ENCODE assay signal across 11 cellular contexts in the genomic region with DNA sequence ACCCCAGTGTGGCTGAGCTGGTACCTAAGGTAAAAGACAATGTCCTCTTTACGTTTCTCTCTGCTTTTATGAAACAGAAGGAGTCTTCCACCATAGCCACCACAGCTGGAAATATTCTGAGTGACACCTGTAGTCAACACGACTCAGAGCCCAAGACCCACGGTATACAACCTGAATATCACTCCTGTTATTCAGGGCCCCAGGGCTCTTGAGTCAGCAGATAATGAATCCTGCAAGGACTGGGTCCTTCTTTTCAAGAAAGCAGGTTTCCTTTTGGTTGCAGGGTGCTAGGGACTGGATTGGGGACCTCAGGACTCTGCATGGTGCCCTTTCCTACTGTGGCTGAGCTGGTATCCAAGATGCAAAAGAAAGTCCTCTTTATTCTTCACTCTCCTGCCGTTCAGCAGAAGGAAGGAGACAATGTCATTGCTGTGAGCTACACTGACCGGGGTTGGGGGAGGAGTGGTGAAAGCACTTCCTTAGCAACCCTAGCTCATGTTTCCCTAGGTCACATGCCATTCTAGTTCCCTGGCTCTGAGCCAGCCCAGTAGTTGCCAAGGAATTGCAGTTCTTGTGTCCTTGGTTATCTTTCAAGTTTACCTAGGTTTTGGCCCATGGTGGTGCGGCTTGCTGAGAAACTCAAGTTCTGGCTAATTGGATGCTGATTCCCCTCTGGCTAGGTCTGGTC. TPM values are rescaled to one million over a fixed set of nuclear protein-coding genes. Genes with fewer than 3 reads are reported as not detected.
DNase-seq lines count a peak whose midpoint lies in the region; ATAC-seq and TF ChIP-seq lines count a peak whose summit lies in the region.
"Had no signal": no experiment of that assay in that cellular context is flagged by ENCODE, and none has a peak within 500 bp of the region (broad histone marks: within the 10 kb centered on the region; RNA-seq: fewer than 3 reads in every experiment).

No MANE protein-coding gene starts in this region.

- no peaks in the 10 kb centered on the region for H3K4me1 ChIP-seq in psoas muscle
- no peaks in the 10 kb centered on the region for H3K4me1 ChIP-seq in effector memory CD4-positive, alpha-beta T cell (ENCODE audit: control insufficient read depth, insufficient read depth, low read length, poor library complexity, severe bottlenecking)
- H3K4me1 ChIP-seq: parathyroid adenoma had no signal

- no peaks in the 10 kb centered on the region for H3K27me3 ChIP-seq in psoas muscle (ENCODE audit: insufficient read depth in 3 of 3, low read length in 2 of 3)
- no peaks in the 10 kb centered on the region for H3K27me3 ChIP-seq in effector memory CD4-positive, alpha-beta T cell (replicated peaks; ENCODE audit: control insufficient read depth, insufficient read depth, low read length, poor library complexity, severe bottlenecking)

- ATAC-seq in psoas muscle (peak in 1 of 4 donors; percentile 56), GM18909 (IDR thresholded peaks at IDR 0.05; ENCODE audit: poor library complexity, unreplicated experiment) (no peak)

- peak; percentile 48 for DNase-seq in HK-2 (ENCODE audit: unreplicated experiment)
- DNase-seq in SK-MEL-5 (ENCODE audit: low read depth, low spot score): peak; percentile 71
- DNase-seq in glomerular endothelial cell (ENCODE audit: extremely low read depth, low read depth, low spot score): peak; percentile 69
- peak; percentile 38 to 57 for DNase-seq in psoas muscle
- DNase-seq in effector memory CD4-positive, alpha-beta T cell: no peak
- no peak for DNase-seq in NCI-H1436 treated with DMSO at 0.1 percent for 48 hours (lab: John Stamatoyannopoulos, UW)
- DNase-seq in HPDE6-E6E7 (ENCODE audit: extremely low spot score): no peak
- DNase-seq: activated naive CD8-positive, alpha-beta T cell treated with anti-CD3 and anti-CD28 coated beads, Interleukin-2, amount 10 ng/mL, durations not matched to agents 7 days and 5 days; head of caudate nucleus had no signal

- no peaks in the 10 kb centered on the region for H3K36me3 ChIP-seq in psoas muscle (ENCODE audit: insufficient read depth in 1 of 2, low read depth in 1 of 2)
- H3K36me3 ChIP-seq in effector memory CD4-positive, alpha-beta T cell (ENCODE audit: control insufficient read depth, insufficient read depth, low read length): no peaks in the 10 kb centered on the region

- WGBS in psoas muscle, 3 donors: 54 to 62% (median 55%) methylated on average over 6 of the region's 6 CpGs

- intact Hi-C loops in psoas muscle (cut with DNase I): no loop called here

- no peak for TF ChIP-seq CTCF in psoas muscle (IDR thresholded peaks at IDR 0.05)

- H3K4me3 ChIP-seq in psoas muscle: no peak overlapping the region
- H3K4me3 ChIP-seq in effector memory CD4-positive, alpha-beta T cell (ENCODE audit: insufficient read depth, low read depth, low read length, poor library complexity, severe bottlenecking): no peak overlapping the region

- H3K9me3 ChIP-seq in psoas muscle: peaks cover 7% of the 10 kb centered on the region
- H3K9me3 ChIP-seq in effector memory CD4-positive, alpha-beta T cell (ENCODE audit: control insufficient read depth, low read length): no peaks in the 10 kb centered on the region

- in situ Hi-C loops in SK-MEL-5 (cut with HindIII; ENCODE audit: low pct_unique_long_range_greater_than_20kb, low sequenced_read_pairs): no loop called here

- no peak overlapping the region for H3K27ac ChIP-seq in psoas muscle
- no peak overlapping the region for H3K27ac ChIP-seq in effector memory CD4-positive, alpha-beta T cell (ENCODE audit: insufficient read depth, low read length, poor library complexity, severe bottlenecking)
- H3K27ac ChIP-seq: parathyroid adenoma had no signal

RNA-seq across cellular contexts. Expression of gene UNC5C, which starts 23.7 kb away (rescaled TPM):
- 0.43 and 0.50 TPM in 2 replicates for total RNA-seq in SK-MEL-5 (2014; rRNA removed; shearing (Covaris generic))
- polyA plus RNA-seq in SK-MEL-5 (2015; cell fraction: cytosol; rRNA removed): 2.0 and 2.3 TPM in 2 replicates
- 1.0 and 1.5 TPM in 2 replicates for polyA plus RNA-seq in SK-MEL-5 (2015; cell fraction: nucleus; rRNA removed)
- 2.2 and 2.8 TPM in 2 replicates for total RNA-seq in glomerular endothelial cell
- 1 to 10 TPM in 1 of 4 donors, under 1 TPM in 3; 0.19 to 1.1 (median 0.42) TPM for total RNA-seq in psoas muscle
- under 1 TPM; 0.04 to 0.09 (median 0.05) TPM for polyA plus RNA-seq in psoas muscle
- total RNA-seq: activated naive CD8-positive, alpha-beta T cell treated with anti-CD3 and anti-CD28 coated beads, Interleukin-2, amount 10 ng/mL, durations not matched to agents 7 days and 5 days had no signal

Comparison
In these comparisons a context has a peak if more than half of its experiments do, and no peak if none do; other contexts are left out.
1. DNase-seq: peak in HK-2 (single experiment), SK-MEL-5 (single experiment), glomerular endothelial cell (single experiment) and psoas muscle (2 of 2); none in effector memory CD4-positive, alpha-beta T cell (0 of 3), NCI-H1436 treated with DMSO at 0.1 percent for 48 hours (single experiment) and HPDE6-E6E7 (single experiment).